17 cellular contexts compared by ENCODE assay signal in genomic region chr3:106403746-106404145, GRCh38.
"Had no signal": no experiment of that assay in that cellular context is flagged by ENCODE, and none has a peak within 500 bp of the region (broad histone marks: within the 10 kb centered on the region; RNA-seq: fewer than 3 reads in every experiment).

No MANE protein-coding gene starts in this region.

- FAIRE-seq: colon had no signal

- DNase-seq: activated CD4-positive, alpha-beta T cell treated with anti-CD3 and anti-CD28 coated beads for 48 hours; activated CD8-positive, alpha-beta memory T cell treated with anti-CD3 and anti-CD28 coated beads, Interleukin-2, amount 50 U/mL, for 4 hours; activated CD8-positive, alpha-beta T cell treated with anti-CD3 and anti-CD28 coated beads, Interleukin-2, amount 10 ng/mL, durations not matched to agents 7 days and 5 days; activated gamma-delta T cell treated with Interleukin-2 at 50 U/mL for 16 hours; activated T-cell treated with anti-CD3 and anti-CD28 coated beads, Interleukin-2, amount 50 U/mL, for 48 hours; amygdala; body of pancreas; caudate nucleus; islet precursor cell; mucosa of descending colon; naive thymus-derived CD8-positive, alpha-beta T cell; nucleus accumbens; posterior cingulate gyrus; retina had no signal

- H3K4me1 ChIP-seq: body of pancreas had no signal

- H3K36me3 ChIP-seq: thoracic aorta had no signal

- H3K4me3 ChIP-seq: body of pancreas, hepatocyte, mucosa of descending colon, thoracic aorta had no signal

- H3K27me3 ChIP-seq: body of pancreas, hepatocyte had no signal

- H2AFZ ChIP-seq: hepatocyte had no signal

- H3K27ac ChIP-seq: body of pancreas, hepatocyte, thoracic aorta had no signal

- H3K9me3 ChIP-seq: body of pancreas, mucosa of descending colon, thoracic aorta had no signal

- H3K4me2 ChIP-seq: hepatocyte had no signal
